8 cellular contexts compared by ENCODE assay signal in genomic region chr19:17226002-17226933, GRCh38. TPM values are rescaled to one million over a fixed set of nuclear protein-coding genes. Genes with fewer than 3 reads are reported as not detected.
DNase-seq lines count a peak whose midpoint lies in the region; ATAC-seq, FAIRE-seq and TF ChIP-seq lines count a peak whose summit lies in the region.

A gene with protein sequence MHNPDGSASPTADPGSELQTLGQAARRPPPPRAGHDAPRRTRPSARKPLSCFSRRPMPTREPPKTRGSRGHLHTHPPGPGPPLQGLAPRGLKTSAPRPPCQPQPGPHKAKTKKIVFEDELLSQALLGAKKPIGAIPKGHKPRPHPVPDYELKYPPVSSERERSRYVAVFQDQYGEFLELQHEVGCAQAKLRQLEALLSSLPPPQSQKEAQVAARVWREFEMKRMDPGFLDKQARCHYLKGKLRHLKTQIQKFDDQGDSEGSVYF (plus strand): TSS chr19:17226226. CDS start chr19:17226248, 22 bp downstream.

- peak; percentile 96 for FAIRE-seq in GM19239 (lab: Jason Lieb, UNC)

- H3K27me3 ChIP-seq in BE2C (no peaks in the 10 kb centered on the region), kidney epithelial cell (ENCODE audit: control insufficient read depth, insufficient read depth, low read length) (no peaks in the 10 kb centered on the region)

- H3K4me3 ChIP-seq in BE2C (ENCODE audit: low read depth, low read length) (peak within 1 kb of the TSS; percentile 65), kidney epithelial cell (ENCODE audit: low read depth, low read length) (peak within 1 kb of the TSS; percentile 77)

- H3K36me3 ChIP-seq in BE2C (peaks cover 6% of the 10 kb centered on the region), kidney epithelial cell (ENCODE audit: control insufficient read depth, insufficient read depth, low read length) (peaks cover 2% of the 10 kb centered on the region)

- peak; percentile 98 for DNase-seq in BE2C
- peak; percentile 92 for DNase-seq in GM19239 (ENCODE audit: insufficient read length, low spot score)
- peak; percentile 99 for DNase-seq in NCI-H524 (lab: John Stamatoyannopoulos, UW)
- DNase-seq in activated CD4-positive, alpha-beta T cell treated with anti-CD3 and anti-CD28 coated beads for 24 hours (ENCODE audit: low read depth in 2 of 2) = peak; percentile 93 to 97
- DNase-seq in cerebellum (ENCODE audit: low spot score) = peak; percentile 97
- DNase-seq in kidney epithelial cell (ENCODE audit: low read depth) = peak; percentile 89
- DNase-seq in stimulated activated CD4-positive, alpha-beta T cell treated with anti-CD3 and anti-CD28 coated beads, Interleukin-15, amount 100 ng/mL, for 24 hours = peak; percentile 99

- H3K9me3 ChIP-seq in BE2C = no peaks in the 10 kb centered on the region

- no peak for TF ChIP-seq CTCF in BE2C (IDR thresholded peaks at IDR 0.05; ENCODE audit: low read depth, low read length)
- TF ChIP-seq CTCF in kidney epithelial cell (IDR thresholded peaks at IDR 0.05; ENCODE audit: insufficient read depth, low read length, poor library complexity, severe bottlenecking) = no peak

- peak; percentile 87 for ATAC-seq in HG03442 (IDR thresholded peaks at IDR 0.05; ENCODE audit: unreplicated experiment)

- H3K4me1 ChIP-seq in BE2C = no peaks in the 10 kb centered on the region

RNA-seq across cellular contexts. Expression of the gene that starts here (rescaled TPM):
- polyA plus RNA-seq in BE2C (2012; ENCODE audit: insufficient read depth, insufficient read length, low read depth) = 14.8 TPM
- total RNA-seq in cerebellum (2.4 TPM), kidney epithelial cell (6.8 and 7.1 TPM in 2 replicates)

Comparison
In these comparisons a context has a peak if more than half of its experiments do, and no peak if none do; other contexts are left out.
1. Peak in every context shown above with its lines: DNase-seq, ATAC-seq and H3K4me3 ChIP-seq.